1 cellular context compared by ENCODE assay signal in the genomic region with DNA sequence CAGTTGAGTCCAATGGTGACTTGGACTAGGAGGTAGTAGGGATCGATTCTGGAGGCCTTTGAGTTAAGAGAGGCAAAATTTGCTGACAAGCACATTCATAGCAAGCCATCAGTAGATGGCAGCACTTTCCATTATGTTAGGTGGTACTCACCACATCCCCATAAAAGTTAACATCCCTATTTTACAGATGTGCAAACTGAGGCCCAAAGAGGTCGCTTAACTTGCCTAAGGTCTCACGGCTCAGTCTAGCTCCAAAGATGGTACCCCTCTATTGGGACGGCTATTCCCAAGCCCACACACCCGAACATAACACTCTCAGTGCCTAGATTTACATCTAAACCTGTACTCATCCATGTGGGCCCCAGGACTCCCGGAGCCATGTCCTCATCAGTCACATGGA.
TF ChIP-seq lines count a peak whose summit lies in the region.

No MANE protein-coding gene starts in this region.

TF ChIP-seq in HepG2, 621 proteins besides CTCF, POLR2A, EP300 and RAD21 (continued from another document and continues in another):
- no peak for TF ChIP-seq GABPA (IDR thresholded peaks at IDR 0.05; ENCODE audit: low read depth, low read length)
- no peak for TF ChIP-seq GABPA (CRISPR knock-in tag; IDR thresholded peaks at IDR 0.05; ENCODE audit: low read depth)
- TF ChIP-seq ZSCAN30 (CRISPR knock-in tag; IDR thresholded peaks at IDR 0.05) = no peak
- TF ChIP-seq, protein P1, sequence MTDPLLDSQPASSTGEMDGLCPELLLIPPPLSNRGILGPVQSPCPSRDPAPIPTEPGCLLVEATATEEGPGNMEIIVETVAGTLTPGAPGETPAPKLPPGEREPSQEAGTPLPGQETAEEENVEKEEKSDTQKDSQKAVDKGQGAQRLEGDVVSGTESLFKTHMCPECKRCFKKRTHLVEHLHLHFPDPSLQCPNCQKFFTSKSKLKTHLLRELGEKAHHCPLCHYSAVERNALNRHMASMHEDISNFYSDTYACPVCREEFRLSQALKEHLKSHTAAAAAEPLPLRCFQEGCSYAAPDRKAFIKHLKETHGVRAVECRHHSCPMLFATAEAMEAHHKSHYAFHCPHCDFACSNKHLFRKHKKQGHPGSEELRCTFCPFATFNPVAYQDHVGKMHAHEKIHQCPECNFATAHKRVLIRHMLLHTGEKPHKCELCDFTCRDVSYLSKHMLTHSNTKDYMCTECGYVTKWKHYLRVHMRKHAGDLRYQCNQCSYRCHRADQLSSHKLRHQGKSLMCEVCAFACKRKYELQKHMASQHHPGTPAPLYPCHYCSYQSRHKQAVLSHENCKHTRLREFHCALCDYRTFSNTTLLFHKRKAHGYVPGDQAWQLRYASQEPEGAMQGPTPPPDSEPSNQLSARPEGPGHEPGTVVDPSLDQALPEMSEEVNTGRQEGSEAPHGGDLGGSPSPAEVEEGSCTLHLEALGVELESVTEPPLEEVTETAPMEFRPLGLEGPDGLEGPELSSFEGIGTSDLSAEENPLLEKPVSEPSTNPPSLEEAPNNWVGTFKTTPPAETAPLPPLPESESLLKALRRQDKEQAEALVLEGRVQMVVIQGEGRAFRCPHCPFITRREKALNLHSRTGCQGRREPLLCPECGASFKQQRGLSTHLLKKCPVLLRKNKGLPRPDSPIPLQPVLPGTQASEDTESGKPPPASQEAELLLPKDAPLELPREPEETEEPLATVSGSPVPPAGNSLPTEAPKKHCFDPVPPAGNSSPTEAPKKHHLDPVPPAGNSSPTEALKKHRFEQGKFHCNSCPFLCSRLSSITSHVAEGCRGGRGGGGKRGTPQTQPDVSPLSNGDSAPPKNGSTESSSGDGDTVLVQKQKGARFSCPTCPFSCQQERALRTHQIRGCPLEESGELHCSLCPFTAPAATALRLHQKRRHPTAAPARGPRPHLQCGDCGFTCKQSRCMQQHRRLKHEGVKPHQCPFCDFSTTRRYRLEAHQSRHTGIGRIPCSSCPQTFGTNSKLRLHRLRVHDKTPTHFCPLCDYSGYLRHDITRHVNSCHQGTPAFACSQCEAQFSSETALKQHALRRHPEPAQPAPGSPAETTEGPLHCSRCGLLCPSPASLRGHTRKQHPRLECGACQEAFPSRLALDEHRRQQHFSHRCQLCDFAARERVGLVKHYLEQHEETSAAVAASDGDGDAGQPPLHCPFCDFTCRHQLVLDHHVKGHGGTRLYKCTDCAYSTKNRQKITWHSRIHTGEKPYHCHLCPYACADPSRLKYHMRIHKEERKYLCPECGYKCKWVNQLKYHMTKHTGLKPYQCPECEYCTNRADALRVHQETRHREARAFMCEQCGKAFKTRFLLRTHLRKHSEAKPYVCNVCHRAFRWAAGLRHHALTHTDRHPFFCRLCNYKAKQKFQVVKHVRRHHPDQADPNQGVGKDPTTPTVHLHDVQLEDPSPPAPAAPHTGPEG (CRISPR knock-in tag; IDR thresholded peaks at IDR 0.05) = no peak
- no peak for TF ChIP-seq HOXA7 (CRISPR knock-in tag; IDR thresholded peaks at IDR 0.05)
- no peak for TF ChIP-seq IRX3 (CRISPR knock-in tag; IDR thresholded peaks at IDR 0.05; ENCODE audit: borderline replicate concordance, low read depth)
- TF ChIP-seq ERF (CRISPR knock-in tag; IDR thresholded peaks at IDR 0.05) = no peak
- no peak for TF ChIP-seq ZFP36L2 (CRISPR knock-in tag; IDR thresholded peaks at IDR 0.05)
- TF ChIP-seq MAFK (conservative IDR thresholded peaks at IDR 0.05 in 1 of 2, IDR thresholded peaks at IDR 0.05 in 1 of 2; ENCODE audit: low read length in 2 of 2) = peak; percentile 99 to 100
- no peak for TF ChIP-seq CCAR2 (optimal IDR thresholded peaks at IDR 0.05; ENCODE audit: low read depth, low read length)
- TF ChIP-seq HHEX (CRISPR knock-in tag; IDR thresholded peaks at IDR 0.05) = no peak
- TF ChIP-seq, protein P2, sequence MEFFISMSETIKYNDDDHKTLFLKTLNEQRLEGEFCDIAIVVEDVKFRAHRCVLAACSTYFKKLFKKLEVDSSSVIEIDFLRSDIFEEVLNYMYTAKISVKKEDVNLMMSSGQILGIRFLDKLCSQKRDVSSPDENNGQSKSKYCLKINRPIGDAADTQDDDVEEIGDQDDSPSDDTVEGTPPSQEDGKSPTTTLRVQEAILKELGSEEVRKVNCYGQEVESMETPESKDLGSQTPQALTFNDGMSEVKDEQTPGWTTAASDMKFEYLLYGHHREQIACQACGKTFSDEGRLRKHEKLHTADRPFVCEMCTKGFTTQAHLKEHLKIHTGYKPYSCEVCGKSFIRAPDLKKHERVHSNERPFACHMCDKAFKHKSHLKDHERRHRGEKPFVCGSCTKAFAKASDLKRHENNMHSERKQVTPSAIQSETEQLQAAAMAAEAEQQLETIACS (CRISPR knock-in tag; IDR thresholded peaks at IDR 0.05) = 0 out of 2 replicates have a peak, but pooled peaks have one; percentile 24
- no peak for TF ChIP-seq IKZF1 (IDR thresholded peaks at IDR 0.05)
- no peak for TF ChIP-seq KLF16 (CRISPR knock-in tag; IDR thresholded peaks at IDR 0.05)
- TF ChIP-seq, protein P3, sequence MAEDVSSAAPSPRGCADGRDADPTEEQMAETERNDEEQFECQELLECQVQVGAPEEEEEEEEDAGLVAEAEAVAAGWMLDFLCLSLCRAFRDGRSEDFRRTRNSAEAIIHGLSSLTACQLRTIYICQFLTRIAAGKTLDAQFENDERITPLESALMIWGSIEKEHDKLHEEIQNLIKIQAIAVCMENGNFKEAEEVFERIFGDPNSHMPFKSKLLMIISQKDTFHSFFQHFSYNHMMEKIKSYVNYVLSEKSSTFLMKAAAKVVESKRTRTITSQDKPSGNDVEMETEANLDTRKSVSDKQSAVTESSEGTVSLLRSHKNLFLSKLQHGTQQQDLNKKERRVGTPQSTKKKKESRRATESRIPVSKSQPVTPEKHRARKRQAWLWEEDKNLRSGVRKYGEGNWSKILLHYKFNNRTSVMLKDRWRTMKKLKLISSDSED (CRISPR knock-in tag; IDR thresholded peaks at IDR 0.05) = no peak
- no peak for TF ChIP-seq MTA1 (CRISPR knock-in tag; IDR thresholded peaks at IDR 0.05; ENCODE audit: borderline replicate concordance)
- TF ChIP-seq, protein P4, sequence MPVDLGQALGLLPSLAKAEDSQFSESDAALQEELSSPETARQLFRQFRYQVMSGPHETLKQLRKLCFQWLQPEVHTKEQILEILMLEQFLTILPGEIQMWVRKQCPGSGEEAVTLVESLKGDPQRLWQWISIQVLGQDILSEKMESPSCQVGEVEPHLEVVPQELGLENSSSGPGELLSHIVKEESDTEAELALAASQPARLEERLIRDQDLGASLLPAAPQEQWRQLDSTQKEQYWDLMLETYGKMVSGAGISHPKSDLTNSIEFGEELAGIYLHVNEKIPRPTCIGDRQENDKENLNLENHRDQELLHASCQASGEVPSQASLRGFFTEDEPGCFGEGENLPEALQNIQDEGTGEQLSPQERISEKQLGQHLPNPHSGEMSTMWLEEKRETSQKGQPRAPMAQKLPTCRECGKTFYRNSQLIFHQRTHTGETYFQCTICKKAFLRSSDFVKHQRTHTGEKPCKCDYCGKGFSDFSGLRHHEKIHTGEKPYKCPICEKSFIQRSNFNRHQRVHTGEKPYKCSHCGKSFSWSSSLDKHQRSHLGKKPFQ (CRISPR knock-in tag; IDR thresholded peaks at IDR 0.05; ENCODE audit: insufficient replicate concordance) = no peak
- TF ChIP-seq ZMYM3 (CRISPR knock-in tag; IDR thresholded peaks at IDR 0.05) = peak; percentile 92
- no peak for TF ChIP-seq ZZZ3 (CRISPR knock-in tag; IDR thresholded peaks at IDR 0.05; ENCODE audit: borderline replicate concordance)
- no peak for TF ChIP-seq HNRNPK (IDR thresholded peaks at IDR 0.05; ENCODE audit: low read depth, low read length, poor library complexity, severe bottlenecking)
- TF ChIP-seq, protein P5, sequence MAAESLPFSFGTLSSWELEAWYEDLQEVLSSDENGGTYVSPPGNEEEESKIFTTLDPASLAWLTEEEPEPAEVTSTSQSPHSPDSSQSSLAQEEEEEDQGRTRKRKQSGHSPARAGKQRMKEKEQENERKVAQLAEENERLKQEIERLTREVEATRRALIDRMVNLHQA (CRISPR knock-in tag; IDR thresholded peaks at IDR 0.05) = no peak
- TF ChIP-seq RFX3 (CRISPR knock-in tag; IDR thresholded peaks at IDR 0.05) = no peak
- TF ChIP-seq MAFF (IDR thresholded peaks at IDR 0.05; ENCODE audit: low read depth, low read length) = peak; percentile 99
- no peak for TF ChIP-seq ETV5 (CRISPR knock-in tag; IDR thresholded peaks at IDR 0.05; ENCODE audit: borderline replicate concordance)
- peak; percentile 47; the same call in 1 of the 2 replicates for TF ChIP-seq ZMYM2 (CRISPR knock-in tag; IDR thresholded peaks at IDR 0.05)
- TF ChIP-seq ZNF850 (CRISPR knock-in tag; conservative IDR thresholded peaks at IDR 0.05) = no peak
- TF ChIP-seq, protein P6, sequence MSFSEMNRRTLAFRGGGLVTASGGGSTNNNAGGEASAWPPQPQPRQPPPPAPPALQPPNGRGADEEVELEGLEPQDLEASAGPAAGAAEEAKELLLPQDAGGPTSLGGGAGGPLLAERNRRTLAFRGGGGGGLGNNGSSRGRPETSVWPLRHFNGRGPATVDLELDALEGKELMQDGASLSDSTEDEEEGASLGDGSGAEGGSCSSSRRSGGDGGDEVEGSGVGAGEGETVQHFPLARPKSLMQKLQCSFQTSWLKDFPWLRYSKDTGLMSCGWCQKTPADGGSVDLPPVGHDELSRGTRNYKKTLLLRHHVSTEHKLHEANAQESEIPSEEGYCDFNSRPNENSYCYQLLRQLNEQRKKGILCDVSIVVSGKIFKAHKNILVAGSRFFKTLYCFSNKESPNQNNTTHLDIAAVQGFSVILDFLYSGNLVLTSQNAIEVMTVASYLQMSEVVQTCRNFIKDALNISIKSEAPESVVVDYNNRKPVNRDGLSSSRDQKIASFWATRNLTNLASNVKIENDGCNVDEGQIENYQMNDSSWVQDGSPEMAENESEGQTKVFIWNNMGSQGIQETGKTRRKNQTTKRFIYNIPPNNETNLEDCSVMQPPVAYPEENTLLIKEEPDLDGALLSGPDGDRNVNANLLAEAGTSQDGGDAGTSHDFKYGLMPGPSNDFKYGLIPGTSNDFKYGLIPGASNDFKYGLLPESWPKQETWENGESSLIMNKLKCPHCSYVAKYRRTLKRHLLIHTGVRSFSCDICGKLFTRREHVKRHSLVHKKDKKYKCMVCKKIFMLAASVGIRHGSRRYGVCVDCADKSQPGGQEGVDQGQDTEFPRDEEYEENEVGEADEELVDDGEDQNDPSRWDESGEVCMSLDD (CRISPR knock-in tag; IDR thresholded peaks at IDR 0.05; ENCODE audit: borderline replicate concordance) = no peak
- TF ChIP-seq, protein P7, sequence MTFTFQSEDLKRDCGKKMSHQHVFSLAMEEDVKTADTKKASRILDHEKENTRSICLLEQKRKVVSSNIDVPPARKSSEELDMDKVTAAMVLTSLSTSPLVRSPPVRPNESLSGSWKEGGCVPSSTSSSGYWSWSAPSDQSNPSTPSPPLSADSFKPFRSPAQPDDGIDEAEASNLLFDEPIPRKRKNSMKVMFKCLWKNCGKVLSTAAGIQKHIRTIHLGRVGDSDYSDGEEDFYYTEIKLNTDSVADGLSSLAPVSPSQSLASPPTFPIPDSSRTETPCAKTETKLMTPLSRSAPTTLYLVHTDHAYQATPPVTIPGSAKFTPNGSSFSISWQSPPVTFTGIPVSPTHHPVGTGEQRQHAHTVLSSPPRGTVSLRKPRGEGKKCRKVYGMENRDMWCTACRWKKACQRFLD (CRISPR knock-in tag; IDR thresholded peaks at IDR 0.05; ENCODE audit: borderline replicate concordance) = no peak
- TF ChIP-seq MAFG (CRISPR knock-in tag; IDR thresholded peaks at IDR 0.05) = peak; percentile 87
- no peak for TF ChIP-seq XBP1 (CRISPR knock-in tag; IDR thresholded peaks at IDR 0.05)
- no peak for TF ChIP-seq FIP1L1 (IDR thresholded peaks at IDR 0.05; ENCODE audit: borderline replicate concordance, insufficient read depth, low read depth, low read length)
- no peak for TF ChIP-seq HNRNPH1 (optimal IDR thresholded peaks at IDR 0.05; ENCODE audit: low read depth, low read length)
- TF ChIP-seq ZFY (CRISPR knock-in tag; IDR thresholded peaks at IDR 0.05) = 0 out of 2 replicates have a peak, but pooled peaks have one; percentile 30
- TF ChIP-seq, protein P8, sequence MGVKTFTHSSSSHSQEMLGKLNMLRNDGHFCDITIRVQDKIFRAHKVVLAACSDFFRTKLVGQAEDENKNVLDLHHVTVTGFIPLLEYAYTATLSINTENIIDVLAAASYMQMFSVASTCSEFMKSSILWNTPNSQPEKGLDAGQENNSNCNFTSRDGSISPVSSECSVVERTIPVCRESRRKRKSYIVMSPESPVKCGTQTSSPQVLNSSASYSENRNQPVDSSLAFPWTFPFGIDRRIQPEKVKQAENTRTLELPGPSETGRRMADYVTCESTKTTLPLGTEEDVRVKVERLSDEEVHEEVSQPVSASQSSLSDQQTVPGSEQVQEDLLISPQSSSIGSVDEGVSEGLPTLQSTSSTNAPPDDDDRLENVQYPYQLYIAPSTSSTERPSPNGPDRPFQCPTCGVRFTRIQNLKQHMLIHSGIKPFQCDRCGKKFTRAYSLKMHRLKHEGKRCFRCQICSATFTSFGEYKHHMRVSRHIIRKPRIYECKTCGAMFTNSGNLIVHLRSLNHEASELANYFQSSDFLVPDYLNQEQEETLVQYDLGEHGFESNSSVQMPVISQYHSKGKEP (CRISPR knock-in tag; IDR thresholded peaks at IDR 0.05) = no peak
- no peak for TF ChIP-seq EZH2 (conservative IDR thresholded peaks at IDR 0.05; ENCODE audit: low read depth, low read length)
- TF ChIP-seq BRD4 (CRISPR knock-in tag; IDR thresholded peaks at IDR 0.05) = no peak
- TF ChIP-seq ZFP62 (CRISPR knock-in tag; IDR thresholded peaks at IDR 0.05) = no peak
- TF ChIP-seq, protein P9, sequence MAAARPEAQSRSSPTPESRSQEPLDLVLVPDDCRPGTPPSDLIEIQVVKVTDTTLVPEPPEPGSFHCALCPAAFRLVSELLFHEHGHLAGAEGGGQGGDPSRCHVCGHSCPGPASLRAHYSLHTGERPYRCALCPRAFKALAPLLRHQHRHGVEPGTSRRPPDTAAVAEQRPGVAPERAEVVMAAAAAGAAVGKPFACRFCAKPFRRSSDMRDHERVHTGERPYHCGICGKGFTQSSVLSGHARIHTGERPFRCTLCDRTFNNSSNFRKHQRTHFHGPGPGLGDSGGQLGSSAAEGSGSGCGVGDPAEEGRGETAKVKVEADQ (CRISPR knock-in tag; IDR thresholded peaks at IDR 0.05; ENCODE audit: borderline replicate concordance) = peak; percentile 97
- no peak for TF ChIP-seq SRSF4 (IDR thresholded peaks at IDR 0.05; ENCODE audit: low read depth, low read length, poor library complexity, severe bottlenecking)
- no peak for TF ChIP-seq ZNF572 (CRISPR knock-in tag; IDR thresholded peaks at IDR 0.05)
- TF ChIP-seq ZSCAN22 (CRISPR knock-in tag; IDR thresholded peaks at IDR 0.05) = no peak
